In the genomic region with DNA sequence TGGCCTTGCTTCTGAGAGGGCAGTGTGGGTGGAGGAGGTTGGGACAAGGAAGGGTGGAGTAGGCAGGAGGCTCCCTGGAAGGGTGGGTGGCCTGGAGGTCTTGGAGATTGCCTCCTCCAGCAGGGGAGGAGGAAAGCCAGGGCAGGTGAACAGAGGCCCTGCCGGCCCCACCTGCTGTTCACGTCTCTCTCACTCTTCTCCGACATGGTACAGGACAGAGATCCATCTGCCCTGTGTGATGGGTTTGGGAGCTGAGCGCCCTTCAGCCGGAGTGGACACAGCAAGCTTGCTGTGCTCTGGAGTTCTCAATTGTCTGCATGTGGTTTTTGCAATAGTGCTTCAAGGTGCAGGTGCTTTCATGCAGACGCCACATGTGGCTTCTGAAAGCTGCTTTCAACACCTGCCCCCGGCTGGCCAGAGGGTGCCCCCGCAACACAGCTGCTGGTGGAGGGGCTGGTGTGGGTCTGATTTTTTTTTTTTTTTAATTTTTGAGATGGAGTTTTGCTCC, we compare ENCODE assay signal across 22 cellular contexts.
DNase-seq lines count a peak whose midpoint lies in the region; ATAC-seq and TF ChIP-seq lines count a peak whose summit lies in the region.
"Had no signal": no experiment of that assay in that cellular context is flagged by ENCODE, and none has a peak within 500 bp of the region (broad histone marks: within the 10 kb centered on the region; RNA-seq: fewer than 3 reads in every experiment).

No MANE protein-coding gene starts in this region.

- H2BK12ac ChIP-seq in H9 (ENCODE audit: insufficient read length, low read depth, low read length), result no peak overlapping the region

- H3K4me1 ChIP-seq in H9 (ENCODE audit: insufficient read depth, low read length) (no peaks in the 10 kb centered on the region), osteoblast (ENCODE audit: insufficient read depth, low read length) (no peaks in the 10 kb centered on the region)
- H3K4me1 ChIP-seq: SJSA1, upper lobe of left lung had no signal

- H3K18ac ChIP-seq in H9 (ENCODE audit: insufficient read length, low read depth, low read length), result no peak overlapping the region

- WGBS in H9 (ENCODE audit: extremely low coverage, insufficient read length, low lambda C conversion rate), result no CpG with 5 or more reads among the region's 8 CpGs

- no peak overlapping the region for H3K56ac ChIP-seq in H9 (ENCODE audit: insufficient read length, low read depth, low read length)

- POLR2A ChIA-PET in activated CD8-positive, alpha-beta T cell treated with anti-CD3 and anti-CD28 coated beads for 36 hours (lab: Charles Lee), result interaction anchor here (1.1 to 1.5 kb wide), 2 partner anchors 12 to 21 kb away, joined by 3 to 4 read pairs; no protein-coding TSS in a partner anchor

- H2BK20ac ChIP-seq in H9 (ENCODE audit: low read depth, low read length, poor library complexity, severe bottlenecking), result no peak overlapping the region

- H3K27me3 ChIP-seq in H9 (ENCODE audit: insufficient read depth, low read length) (no peaks in the 10 kb centered on the region), osteoblast (ENCODE audit: insufficient read depth, low read length) (no peaks in the 10 kb centered on the region), WERI-Rb-1 (ENCODE audit: insufficient read depth, low read depth, severe bottlenecking) (no peaks in the 10 kb centered on the region)
- H3K27me3 ChIP-seq: SJSA1, upper lobe of left lung had no signal

- no peak overlapping the region for H3K9ac ChIP-seq in H9 (ENCODE audit: extremely low read depth, insufficient read length, low read length)

- H4K20me1 ChIP-seq in H9 (ENCODE audit: control insufficient read depth, insufficient read depth, insufficient read length) (no peaks in the 10 kb centered on the region), osteoblast (ENCODE audit: insufficient read depth, low read length) (no peaks in the 10 kb centered on the region)

- H3K4me1 Mint-ChIP-seq in H9, result peaks cover 0 to 1% of the 10 kb centered on the region in 2 experiments; a peak in 1 of 4 replicates
- no peaks in the 10 kb centered on the region for H3K4me1 Mint-ChIP-seq in activated CD8-positive, alpha-beta T cell treated with anti-CD3 and anti-CD28 coated beads for 36 hours (ENCODE audit: low read depth)
- H3K4me1 Mint-ChIP-seq: activated CD4-positive, alpha-beta T cell treated with anti-CD3 and anti-CD28 coated beads for 36 hours; activated naive CD8-positive, alpha-beta T cell treated with anti-CD3 and anti-CD28 coated beads for 36 hours had no signal

- peaks cover 0 to 7% (median 0%) of the 10 kb centered on the region in 3 experiments; a peak in 3 of 7 replicates for H3K36me3 Mint-ChIP-seq in H9 (ENCODE audit: insufficient read depth in 1 of 3, low read depth in 3 of 3)
- H3K36me3 Mint-ChIP-seq in activated CD8-positive, alpha-beta T cell treated with anti-CD3 and anti-CD28 coated beads for 36 hours (ENCODE audit: low read depth), result peaks cover 30% of the 10 kb centered on the region

- CTCF ChIA-PET in activated CD8-positive, alpha-beta T cell treated with anti-CD3 and anti-CD28 coated beads for 36 hours (lab: Charles Lee), result interaction anchor here (1.0 to 1.1 kb wide), 2 partner anchors 62 kb away, joined by 3 read pairs; no protein-coding TSS in a partner anchor

- H3K4me2 ChIP-seq in H9 (ENCODE audit: insufficient read depth, insufficient read length, low read length) (no peak overlapping the region), osteoblast (ENCODE audit: insufficient read depth, low read length) (no peak overlapping the region)

- H3K4me3 ChIP-seq in osteoblast (ENCODE audit: insufficient read depth, low read length), result no peak overlapping the region
- no peak overlapping the region for H3K4me3 ChIP-seq in WERI-Rb-1 (ENCODE audit: low read depth, low read length)
- H3K4me3 ChIP-seq: SJSA1, upper lobe of left lung had no signal

- H3K79me2 ChIP-seq in H9 (ENCODE audit: insufficient read depth, low read length) (no peaks in the 10 kb centered on the region), osteoblast (ENCODE audit: insufficient read depth, low read length) (no peaks in the 10 kb centered on the region)

- H3K23me2 ChIP-seq in H9 (ENCODE audit: insufficient read length, low read depth, low read length, poor library complexity, severe bottlenecking), result no peaks in the 10 kb centered on the region

- no peak overlapping the region for H3T11ph ChIP-seq in H9 (ENCODE audit: low read length)

- H2AK5ac ChIP-seq in H9 (ENCODE audit: insufficient read length, low read length), result no peak overlapping the region

- H3K27ac ChIP-seq in H9 (ENCODE audit: insufficient read length, low read depth, low read length) (no peak overlapping the region), osteoblast (ENCODE audit: low read depth, low read length) (no peak overlapping the region), WERI-Rb-1 (no peak overlapping the region)
- H3K27ac ChIP-seq: brain microvascular endothelial cell, SJSA1, upper lobe of left lung had no signal

- intact Hi-C loops in activated CD8-positive, alpha-beta T cell treated with anti-CD3 and anti-CD28 coated beads for 36 hours (cut with micrococcal nuclease), result no loop called here

- no peak for ATAC-seq in activated CD8-positive, alpha-beta T cell treated with anti-CD3 and anti-CD28 coated beads for 36 hours
- ATAC-seq in HG03432 (IDR thresholded peaks at IDR 0.05; ENCODE audit: unreplicated experiment), result no peak
- ATAC-seq: activated CD4-positive, alpha-beta T cell treated with anti-CD3 and anti-CD28 coated beads for 36 hours; HCT116 had no signal

- H2BK15ac ChIP-seq in H9 (ENCODE audit: low read depth, low read length), result no peak overlapping the region

- no peak overlapping the region for H3K4ac ChIP-seq in H9 (ENCODE audit: low read depth, low read length)

- H3K79me1 ChIP-seq in H9 (ENCODE audit: insufficient read depth, low read depth, low read length, poor library complexity, severe bottlenecking), result no peaks in the 10 kb centered on the region

- H3K27me3 Mint-ChIP-seq in H9 (ENCODE audit: low read depth), result no peaks in the 10 kb centered on the region
- H3K27me3 Mint-ChIP-seq in activated CD8-positive, alpha-beta T cell treated with anti-CD3 and anti-CD28 coated beads for 36 hours, result no peaks in the 10 kb centered on the region
- H3K27me3 Mint-ChIP-seq: activated CD4-positive, alpha-beta T cell treated with anti-CD3 and anti-CD28 coated beads for 36 hours; activated naive CD8-positive, alpha-beta T cell treated with anti-CD3 and anti-CD28 coated beads for 36 hours had no signal

- H3K9me3 ChIP-seq in H9 (ENCODE audit: control insufficient read depth, low read depth, low read length) (no peaks in the 10 kb centered on the region), osteoblast (ENCODE audit: low read depth, low read length) (no peaks in the 10 kb centered on the region), WERI-Rb-1 (ENCODE audit: severe bottlenecking) (no peaks in the 10 kb centered on the region)
- H3K9me3 ChIP-seq: SJSA1, upper lobe of left lung had no signal

- H2AFZ ChIP-seq in H9 (ENCODE audit: low read length) (no peak overlapping the region), osteoblast (ENCODE audit: low read length) (no peak overlapping the region)

- no peak overlapping the region for H2BK5ac ChIP-seq in H9 (ENCODE audit: insufficient read length, low read length)

- H3K14ac ChIP-seq in H9 (ENCODE audit: insufficient read depth, low read length), result no peak overlapping the region; the same call in 1 of the 2 replicates

- H3K9me3 Mint-ChIP-seq in H9, result no peaks in the 10 kb centered on the region
- H3K9me3 Mint-ChIP-seq in activated CD8-positive, alpha-beta T cell treated with anti-CD3 and anti-CD28 coated beads for 36 hours, result no peaks in the 10 kb centered on the region
- H3K9me3 Mint-ChIP-seq: activated naive CD8-positive, alpha-beta T cell treated with anti-CD3 and anti-CD28 coated beads for 36 hours; nephron had no signal

- no peak overlapping the region for H3K4me3 Mint-ChIP-seq in H9
- no peak overlapping the region for H3K4me3 Mint-ChIP-seq in activated CD8-positive, alpha-beta T cell treated with anti-CD3 and anti-CD28 coated beads for 36 hours
- H3K4me3 Mint-ChIP-seq: activated CD4-positive, alpha-beta T cell treated with anti-CD3 and anti-CD28 coated beads for 36 hours; activated naive CD8-positive, alpha-beta T cell treated with anti-CD3 and anti-CD28 coated beads for 36 hours; nephron had no signal

- peak; percentile 19 for DNase-seq in NCI-H345 (lab: John Stamatoyannopoulos, UW)
- DNase-seq in NCI-H345 treated with DMSO at 0.1 percent for 48 hours (lab: John Stamatoyannopoulos, UW; ENCODE audit: unreplicated experiment), result no peak
- DNase-seq in H9, result peak; percentile 19
- DNase-seq in activated CD8-positive, alpha-beta T cell treated with anti-CD3 and anti-CD28 coated beads for 36 hours, result no peak
- peak; percentile 34 for DNase-seq in osteoblast (ENCODE audit: insufficient read length, low spot score, missing footprints)
- no peak for DNase-seq in WERI-Rb-1
- no peak for DNase-seq in DMS 273 (lab: John Stamatoyannopoulos, UW; ENCODE audit: unreplicated experiment)
- DNase-seq: activated CD4-positive, alpha-beta T cell treated with anti-CD3 and anti-CD28 coated beads for 36 hours; activated naive CD8-positive, alpha-beta T cell treated with anti-CD3 and anti-CD28 coated beads for 36 hours; activated T-cell treated with anti-CD3 and anti-CD28 coated beads for 4 hours; brain microvascular endothelial cell; glutamatergic neuron; mammary epithelial cell; NCI-H1694 treated with DMSO at 0.1 percent for 48 hours; NCI-H510A; stimulated activated naive CD4-positive, alpha-beta T cell treated with Interleukin-2 at 50 U/mL for 16 hours; T1000 had no signal

- H2BK120ac ChIP-seq in H9 (ENCODE audit: low read depth, low read length, poor library complexity, severe bottlenecking), result no peak overlapping the region

- H3K36me3 ChIP-seq in osteoblast (ENCODE audit: insufficient read depth, low read length) (no peaks in the 10 kb centered on the region), WERI-Rb-1 (no peaks in the 10 kb centered on the region)
- H3K36me3 ChIP-seq: brain microvascular endothelial cell, SJSA1, upper lobe of left lung had no signal

- no peak for TF ChIP-seq CTCF in H9 (conservative IDR thresholded peaks at IDR 0.05)
- no peak for TF ChIP-seq CTCF in activated CD8-positive, alpha-beta T cell treated with anti-CD3 and anti-CD28 coated beads for 36 hours (IDR thresholded peaks at IDR 0.05)
- no peak for TF ChIP-seq CTCF in osteoblast (IDR thresholded peaks at IDR 0.05; ENCODE audit: extremely low read depth, low read depth, low read length)
- no peak for TF ChIP-seq CTCF in WERI-Rb-1 (IDR thresholded peaks at IDR 0.05; ENCODE audit: low read depth, low read length)

- H4K5ac ChIP-seq in H9 (ENCODE audit: insufficient read length, low read depth, low read length), result no peak overlapping the region

- H4K8ac ChIP-seq in H9 (replicated peaks; ENCODE audit: insufficient read length, low read depth, low read length), result no peak overlapping the region

- peak overlapping the region; percentile 16 to 88 (median 42); a peak in 5 of 7 replicates for H3K27ac Mint-ChIP-seq in H9
- H3K27ac Mint-ChIP-seq in activated CD8-positive, alpha-beta T cell treated with anti-CD3 and anti-CD28 coated beads for 36 hours, result peak overlapping the region; percentile 25
- H3K27ac Mint-ChIP-seq: activated CD4-positive, alpha-beta T cell treated with anti-CD3 and anti-CD28 coated beads for 36 hours; activated naive CD8-positive, alpha-beta T cell treated with anti-CD3 and anti-CD28 coated beads for 36 hours had no signal

- H4K91ac ChIP-seq in H9 (ENCODE audit: insufficient read length, low read depth, low read length), result no peak overlapping the region

- no peak overlapping the region for H3K23ac ChIP-seq in H9 (ENCODE audit: insufficient read length, low read depth, low read length)

Comparison
In these comparisons a context has a peak if more than half of its experiments do, and no peak if none do; other contexts are left out.
1. DNase-seq: peak in NCI-H345 (single experiment), H9 (single experiment) and osteoblast (single experiment); none in NCI-H345 treated with DMSO at 0.1 percent for 48 hours (single experiment), activated CD8-positive, alpha-beta T cell treated with anti-CD3 and anti-CD28 coated beads for 36 hours (single experiment), WERI-Rb-1 (single experiment) and DMS 273 (single experiment).